Comparison of ENCODE assay signal across 8 cellular contexts in genomic region chr5:139262414-139263139, GRCh38. TPM values are rescaled to one million over a fixed set of nuclear protein-coding genes. Genes with fewer than 3 reads are reported as not detected.
DNase-seq lines count a peak whose midpoint lies in the region; ATAC-seq and TF ChIP-seq lines count a peak whose summit lies in the region.

No MANE protein-coding gene starts in this region.

- H3K36me3 Mint-ChIP-seq in activated B cell treated with CpG ODN at 0.5 μM for 24 hours (ENCODE audit: low read depth): no peaks in the 10 kb centered on the region

- TF ChIP-seq CTCF in activated B cell treated with CpG ODN at 0.5 μM for 24 hours (IDR thresholded peaks at IDR 0.05): no peak

- no peak overlapping the region for H3K27ac Mint-ChIP-seq in activated B cell treated with CpG ODN at 0.5 μM for 24 hours

- H3K4me1 Mint-ChIP-seq in activated B cell treated with CpG ODN at 0.5 μM for 24 hours: no peaks in the 10 kb centered on the region

- DNase-seq in NCI-H2081 (lab: John Stamatoyannopoulos, UW): peak; percentile 68 to 81
- no peak for DNase-seq in NCI-H2081 treated with DMSO at 0.1 percent for 48 hours (lab: John Stamatoyannopoulos, UW)
- peak; percentile 72 for DNase-seq in NCI-H345 treated with DMSO at 0.1 percent for 48 hours (lab: John Stamatoyannopoulos, UW; ENCODE audit: unreplicated experiment)
- DNase-seq in activated B cell treated with CpG ODN at 0.5 μM for 24 hours: no peak
- peak; percentile 44 for DNase-seq in central memory CD4-positive, alpha-beta T cell
- peak; percentile 86 for DNase-seq in kidney glomerular epithelial cell (lab: John Stamatoyannopoulos, UW)
- peak; percentile 38 to 55 for DNase-seq in stimulated activated CD4-positive, alpha-beta T cell treated with anti-CD3 and anti-CD28 coated beads, Interleukin-1b, Interleukin-23, amount 100 ng/mL, for 4 hours (ENCODE audit: low read depth in 2 of 2)

- POLR2A ChIA-PET in activated B cell treated with CpG ODN at 0.5 μM for 24 hours (lab: Charles Lee): interaction anchor here (1.1 kb wide), 1 partner anchor 687 kb away, joined by 4 read pairs; the partner anchor contains the start of gene HSPA9

- no peaks in the 10 kb centered on the region for H3K9me3 Mint-ChIP-seq in activated B cell treated with CpG ODN at 0.5 μM for 24 hours

- CTCF ChIA-PET in activated B cell treated with CpG ODN at 0.5 μM for 24 hours (lab: Charles Lee): interaction anchor here (0.6 to 1.5 kb wide), 7 partner anchors 10 to 812 kb away, joined by 3 to 7 read pairs (median 3); no protein-coding TSS in a partner anchor

- peak; percentile 88 for ATAC-seq in HG03108 (IDR thresholded peaks at IDR 0.05; ENCODE audit: unreplicated experiment)
- ATAC-seq in activated B cell treated with CpG ODN at 0.5 μM for 24 hours (ENCODE audit: low read depth): peak; percentile 99

- H3K27me3 Mint-ChIP-seq in activated B cell treated with CpG ODN at 0.5 μM for 24 hours: peaks cover 10% of the 10 kb centered on the region

- H3K4me3 Mint-ChIP-seq in activated B cell treated with CpG ODN at 0.5 μM for 24 hours: no peak overlapping the region

- intact Hi-C loops in activated B cell treated with CpG ODN at 0.5 μM for 24 hours (cut with micrococcal nuclease): loop anchor here (1.0 kb wide), 2 partner anchors 437 to 683 kb away; no protein-coding TSS in a partner anchor

RNA-seq across cellular contexts. Expression of gene MATR3, which starts 31.0 kb away (rescaled TPM):
- 242 and 294 TPM in 2 replicates for total RNA-seq in activated B cell treated with CpG ODN at 0.5 μM for 24 hours

Comparison
In these comparisons a context has a peak if more than half of its experiments do, and no peak if none do; other contexts are left out.
1. DNase-seq: peak in NCI-H2081 (2 of 2), NCI-H345 treated with DMSO at 0.1 percent for 48 hours (single experiment), central memory CD4-positive, alpha-beta T cell (single experiment), kidney glomerular epithelial cell (single experiment) and stimulated activated CD4-positive, alpha-beta T cell treated with anti-CD3 and anti-CD28 coated beads, Interleukin-1b, Interleukin-23, amount 100 ng/mL, for 4 hours (2 of 2); none in NCI-H2081 treated with DMSO at 0.1 percent for 48 hours (single experiment) and activated B cell treated with CpG ODN at 0.5 μM for 24 hours (single experiment).